In genomic region chr2:148602918-148603561, GRCh38 we compare ENCODE assay signal across 1 cellular context.
TF ChIP-seq lines count a peak whose summit lies in the region.

No MANE protein-coding gene starts in this region.

TF ChIP-seq in GM12878, 131 proteins besides CTCF, POLR2A, EP300 and RAD21 (continued from another document):
- no peak for TF ChIP-seq REST (IDR thresholded peaks at IDR 0.05; ENCODE audit: low read depth, low read length)
